15 cellular contexts compared by ENCODE assay signal in the genomic region with DNA sequence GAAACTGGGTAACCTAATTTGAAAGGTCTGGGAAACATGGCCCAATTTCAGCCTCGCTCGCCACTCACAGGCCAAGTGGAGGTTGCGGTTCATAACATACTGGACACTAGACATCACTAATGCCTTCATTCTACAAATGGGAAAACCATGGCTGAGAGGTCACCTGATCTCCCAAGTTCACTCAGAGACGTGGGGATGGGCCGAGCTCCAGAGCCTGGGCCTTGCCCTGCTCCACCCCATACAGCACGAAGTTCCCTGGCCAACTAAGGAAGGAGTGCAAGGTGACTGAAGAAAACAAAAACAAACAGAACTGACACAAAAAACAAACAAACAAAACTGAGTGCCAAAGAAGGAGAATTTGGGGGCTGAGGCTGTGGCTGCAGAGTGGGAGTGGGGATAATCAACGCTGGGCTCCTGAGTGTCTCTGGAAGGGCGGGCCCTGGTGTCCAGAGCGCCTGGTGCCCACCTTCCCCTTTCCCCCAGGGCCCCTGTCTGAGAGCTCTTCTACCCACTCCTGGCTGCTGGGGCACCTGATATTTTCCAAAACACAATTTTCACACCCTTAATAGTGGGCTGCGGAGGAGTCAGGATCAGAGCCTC. TPM values are rescaled to one million over a fixed set of nuclear protein-coding genes. Genes with fewer than 3 reads are reported as not detected.
A peak's percentile ranks its signal among the peaks of the same experiment; 100 is the strongest.
DNase-seq lines count a peak whose midpoint lies in the region; ATAC-seq and TF ChIP-seq lines count a peak whose summit lies in the region.
"Had no signal": no experiment of that assay in that cellular context is flagged by ENCODE, and none has a peak within 500 bp of the region (broad histone marks: within the 10 kb centered on the region; RNA-seq: fewer than 3 reads in every experiment).

No MANE protein-coding gene starts in this region.

- CTCF ChIA-PET in activated CD8-positive, alpha-beta T cell treated with anti-CD3 and anti-CD28 coated beads, Interleukin-2, amount 10 ng/mL, durations not matched to agents 7 days and 5 days (lab: Charles Lee) = interaction anchor here (0.7 to 1.6 kb wide), 8 partner anchors 8 to 94 kb away, joined by 3 to 6 read pairs (median 4); partner anchors contain the start of gene ADA2
- CTCF ChIA-PET in activated CD8-positive, alpha-beta T cell treated with anti-CD3 and anti-CD28 coated beads for 36 hours (lab: Charles Lee) = interaction anchor here (1.1 to 1.4 kb wide), 3 partner anchors 8 to 95 kb away, joined by 3 read pairs; no protein-coding TSS in a partner anchor

- WGBS in smooth muscle cell (ENCODE audit: low lambda C conversion rate) = 76% methylated on average over 10 of the region's 10 CpGs

- no peak for DNase-seq in activated CD8-positive, alpha-beta T cell treated with anti-CD3 and anti-CD28 coated beads, Interleukin-2, amount 10 ng/mL, durations not matched to agents 7 days and 5 days
- no peak for DNase-seq in activated CD8-positive, alpha-beta T cell treated with anti-CD3 and anti-CD28 coated beads for 36 hours
- DNase-seq in mucosa of descending colon (peak; percentile 68 to 72 (median 69)), smooth muscle cell (lab: John Stamatoyannopoulos, UW; ENCODE audit: unreplicated experiment) (no peak)
- DNase-seq in activated naive CD4-positive, alpha-beta T cell (lab: John Stamatoyannopoulos, UW) = no peak
- DNase-seq: brain microvascular endothelial cell, left lung, NCI-H226, tibial artery had no signal

- no peaks in the 10 kb centered on the region for H3K36me3 Mint-ChIP-seq in activated CD8-positive, alpha-beta T cell treated with anti-CD3 and anti-CD28 coated beads, Interleukin-2, amount 10 ng/mL, durations not matched to agents 7 days and 5 days (ENCODE audit: low read depth)
- no peaks in the 10 kb centered on the region for H3K36me3 Mint-ChIP-seq in activated CD8-positive, alpha-beta T cell treated with anti-CD3 and anti-CD28 coated beads for 36 hours (ENCODE audit: low read depth)
- H3K36me3 Mint-ChIP-seq in brain = no peaks in the 10 kb centered on the region

- no peaks in the 10 kb centered on the region for H3K9me3 Mint-ChIP-seq in activated CD8-positive, alpha-beta T cell treated with anti-CD3 and anti-CD28 coated beads, Interleukin-2, amount 10 ng/mL, durations not matched to agents 7 days and 5 days (ENCODE audit: insufficient read depth)
- H3K9me3 Mint-ChIP-seq in activated CD8-positive, alpha-beta T cell treated with anti-CD3 and anti-CD28 coated beads for 36 hours = no peaks in the 10 kb centered on the region
- H3K9me3 Mint-ChIP-seq in brain = peaks cover 0 to 3% (median 0%) of the 10 kb centered on the region in 5 experiments
- H3K9me3 Mint-ChIP-seq: activated T-helper 2 cell treated with anti-CD3 and anti-CD28 coated beads, Interferon-gamma antibody, Interleukin-2, Interleukin-4, amounts not matched to agents 10 μg/mL and 5 μg/mL and 100 μg/mL, durations not matched to agents 14 hours and 24 hours and 36 hours had no signal

- peak overlapping the region; percentile 67 for H3K4me2 ChIP-seq in smooth muscle cell

- H3K27me3 ChIP-seq in smooth muscle cell (ENCODE audit: low read depth) = no peaks in the 10 kb centered on the region
- H3K27me3 ChIP-seq: brain microvascular endothelial cell, left lung had no signal

- TF ChIP-seq CTCF in activated CD8-positive, alpha-beta T cell treated with anti-CD3 and anti-CD28 coated beads for 36 hours (IDR thresholded peaks at IDR 0.05) = no peak
- TF ChIP-seq CTCF in brain (conservative IDR thresholded peaks at IDR 0.05) = no peak
- no peak for TF ChIP-seq CTCF in mucosa of descending colon (IDR thresholded peaks at IDR 0.05)
- no peak for TF ChIP-seq CTCF in smooth muscle cell (IDR thresholded peaks at IDR 0.05; ENCODE audit: borderline replicate concordance, insufficient read depth, poor library complexity, severe bottlenecking)

- H3K9me3 ChIP-seq in mucosa of descending colon (no peaks in the 10 kb centered on the region), smooth muscle cell (replicated peaks; ENCODE audit: low read depth) (no peaks in the 10 kb centered on the region)
- H3K9me3 ChIP-seq: left lung, tibial artery had no signal

- peaks cover 33% of the 10 kb centered on the region for H3K4me1 Mint-ChIP-seq in activated CD8-positive, alpha-beta T cell treated with anti-CD3 and anti-CD28 coated beads, Interleukin-2, amount 10 ng/mL, durations not matched to agents 7 days and 5 days (ENCODE audit: low read depth)
- peaks cover 13% of the 10 kb centered on the region for H3K4me1 Mint-ChIP-seq in activated CD8-positive, alpha-beta T cell treated with anti-CD3 and anti-CD28 coated beads for 36 hours (ENCODE audit: low read depth)
- peaks cover 90% of the 10 kb centered on the region for H3K4me1 Mint-ChIP-seq in brain

- H3K4me3 ChIP-seq in mucosa of descending colon = no peak overlapping the region
- H3K4me3 ChIP-seq in smooth muscle cell = peak overlapping the region; percentile 20
- H3K4me3 ChIP-seq: left lung, tibial artery had no signal

- no peaks in the 10 kb centered on the region for H4K20me1 ChIP-seq in smooth muscle cell (ENCODE audit: low read depth)

- peak overlapping the region; percentile 72 for H3K27ac Mint-ChIP-seq in activated CD8-positive, alpha-beta T cell treated with anti-CD3 and anti-CD28 coated beads, Interleukin-2, amount 10 ng/mL, durations not matched to agents 7 days and 5 days
- no peak overlapping the region for H3K27ac Mint-ChIP-seq in activated CD8-positive, alpha-beta T cell treated with anti-CD3 and anti-CD28 coated beads for 36 hours
- peak overlapping the region; percentile 82 to 97 (median 97) for H3K27ac Mint-ChIP-seq in brain
- H3K27ac Mint-ChIP-seq: activated CD4-positive, alpha-beta T cell treated with anti-CD3 and anti-CD28 coated beads for 36 hours; activated T-helper 2 cell treated with anti-CD3 and anti-CD28 coated beads, Interferon-gamma antibody, Interleukin-2, Interleukin-4, amounts not matched to agents 10 μg/mL and 5 μg/mL and 100 μg/mL, durations not matched to agents 14 hours and 24 hours and 36 hours had no signal

- H3K79me2 ChIP-seq in smooth muscle cell (ENCODE audit: low read depth) = no peaks in the 10 kb centered on the region

- no peak overlapping the region for H3K27ac ChIP-seq in smooth muscle cell (ENCODE audit: low read depth)
- H3K27ac ChIP-seq: brain microvascular endothelial cell, left lung, tibial artery had no signal

- peak overlapping the region; percentile 55 for H2AFZ ChIP-seq in smooth muscle cell (ENCODE audit: low read depth)

- H3K4me1 ChIP-seq in mucosa of descending colon (ENCODE audit: low read depth) = peaks cover 20% of the 10 kb centered on the region
- H3K4me1 ChIP-seq in smooth muscle cell (ENCODE audit: low read depth) = peaks cover 46% of the 10 kb centered on the region
- H3K4me1 ChIP-seq: left lung, tibial artery had no signal

- H3K36me3 ChIP-seq in mucosa of descending colon (ENCODE audit: low read depth) (no peaks in the 10 kb centered on the region), smooth muscle cell (ENCODE audit: low read depth) (no peaks in the 10 kb centered on the region)
- H3K36me3 ChIP-seq: brain microvascular endothelial cell, left lung, tibial artery had no signal

- no peak for ATAC-seq in activated CD8-positive, alpha-beta T cell treated with anti-CD3 and anti-CD28 coated beads, Interleukin-2, amount 10 ng/mL, durations not matched to agents 7 days and 5 days
- ATAC-seq in activated CD8-positive, alpha-beta T cell treated with anti-CD3 and anti-CD28 coated beads for 36 hours = no peak
- ATAC-seq in mucosa of descending colon (peak; percentile 64), GM19328 (IDR thresholded peaks at IDR 0.05; ENCODE audit: unreplicated experiment) (no peak), GM21825 (IDR thresholded peaks at IDR 0.05; ENCODE audit: unreplicated experiment) (no peak)
- ATAC-seq: Panc1 had no signal

- H3K4me3 Mint-ChIP-seq in activated CD8-positive, alpha-beta T cell treated with anti-CD3 and anti-CD28 coated beads, Interleukin-2, amount 10 ng/mL, durations not matched to agents 7 days and 5 days = no peak overlapping the region
- H3K4me3 Mint-ChIP-seq in activated CD8-positive, alpha-beta T cell treated with anti-CD3 and anti-CD28 coated beads for 36 hours = no peak overlapping the region
- peak overlapping the region; percentile 43 to 68 (median 65) for H3K4me3 Mint-ChIP-seq in brain
- H3K4me3 Mint-ChIP-seq: activated CD4-positive, alpha-beta T cell treated with anti-CD3 and anti-CD28 coated beads for 36 hours had no signal

- H3F3A ChIP-seq in smooth muscle cell (ENCODE audit: low read depth) = peaks cover 3% of the 10 kb centered on the region

- H3K9ac ChIP-seq in smooth muscle cell (ENCODE audit: low read depth) = no peak overlapping the region

- intact Hi-C loops in activated CD8-positive, alpha-beta T cell treated with anti-CD3 and anti-CD28 coated beads for 36 hours (cut with micrococcal nuclease) = no loop called here
- intact Hi-C loops in mucosa of descending colon (cut with DNase I, micrococcal nuclease) = no loop called here

- H3K27me3 Mint-ChIP-seq in activated CD8-positive, alpha-beta T cell treated with anti-CD3 and anti-CD28 coated beads, Interleukin-2, amount 10 ng/mL, durations not matched to agents 7 days and 5 days (ENCODE audit: low read depth) = no peaks in the 10 kb centered on the region
- no peaks in the 10 kb centered on the region for H3K27me3 Mint-ChIP-seq in activated CD8-positive, alpha-beta T cell treated with anti-CD3 and anti-CD28 coated beads for 36 hours
- H3K27me3 Mint-ChIP-seq in brain = no peaks in the 10 kb centered on the region
- H3K27me3 Mint-ChIP-seq: activated CD4-positive, alpha-beta T cell treated with anti-CD3 and anti-CD28 coated beads for 36 hours had no signal

- POLR2A ChIA-PET in activated CD8-positive, alpha-beta T cell treated with anti-CD3 and anti-CD28 coated beads, Interleukin-2, amount 10 ng/mL, durations not matched to agents 7 days and 5 days (lab: Charles Lee) = interaction anchor here (0.6 to 2.0 kb wide), 4 partner anchors 10 to 148 kb away, joined by 3 to 11 read pairs (median 5); partner anchors contain the start of gene ADA2
- POLR2A ChIA-PET in activated CD8-positive, alpha-beta T cell treated with anti-CD3 and anti-CD28 coated beads for 36 hours (lab: Charles Lee) = interaction anchor here (0.5 to 1.9 kb wide), 2 partner anchors 14 to 111 kb away, joined by 3 to 6 read pairs; no protein-coding TSS in a partner anchor

RNA-seq across cellular contexts. Expression of gene ADA2, which starts 46.5 kb away (rescaled TPM):
- 10 to 100 TPM; 61.5 to 65.0 TPM for total RNA-seq in activated CD8-positive, alpha-beta T cell treated with anti-CD3 and anti-CD28 coated beads, Interleukin-2, amount 10 ng/mL, durations not matched to agents 7 days and 5 days
- 10 to 100 TPM; 11.3 to 13.8 TPM for total RNA-seq in activated CD8-positive, alpha-beta T cell treated with anti-CD3 and anti-CD28 coated beads for 36 hours
- polyA plus RNA-seq in brain (ENCODE audit: insufficient read depth, low read depth, low replicate concordance) = 108 TPM
- 10 to 100 TPM; 10.7 to 18.0 (median 11.7) TPM for total RNA-seq in mucosa of descending colon
- total RNA-seq in smooth muscle cell = 14.6 and 14.9 TPM in 2 replicates
- 16.9 and 17.7 TPM in 2 replicates for polyA plus RNA-seq in smooth muscle cell

Comparison
In these comparisons a context has a peak if more than half of its experiments do, and no peak if none do; other contexts are left out.
1. DNase-seq: peak in mucosa of descending colon (3 of 3); none in activated CD8-positive, alpha-beta T cell treated with anti-CD3 and anti-CD28 coated beads, Interleukin-2, amount 10 ng/mL, durations not matched to agents 7 days and 5 days (single experiment), activated CD8-positive, alpha-beta T cell treated with anti-CD3 and anti-CD28 coated beads for 36 hours (single experiment), smooth muscle cell (single experiment) and activated naive CD4-positive, alpha-beta T cell (0 of 4).
2. H3K4me3 Mint-ChIP-seq: peak in brain (5 of 5); none in activated CD8-positive, alpha-beta T cell treated with anti-CD3 and anti-CD28 coated beads, Interleukin-2, amount 10 ng/mL, durations not matched to agents 7 days and 5 days (single experiment) and activated CD8-positive, alpha-beta T cell treated with anti-CD3 and anti-CD28 coated beads for 36 hours (single experiment).